ENCODE assay signal across 1 cellular context in genomic region chr15:77944002-77944867, GRCh38.
A peak's percentile ranks its signal among the peaks of the same experiment; 100 is the strongest.
TF ChIP-seq lines count a peak whose summit lies in the region.

No MANE protein-coding gene starts in this region.

TF ChIP-seq in HepG2, 621 proteins besides CTCF, POLR2A, EP300 and RAD21 (continued from another document and continues in another):
- TF ChIP-seq, protein P1, sequence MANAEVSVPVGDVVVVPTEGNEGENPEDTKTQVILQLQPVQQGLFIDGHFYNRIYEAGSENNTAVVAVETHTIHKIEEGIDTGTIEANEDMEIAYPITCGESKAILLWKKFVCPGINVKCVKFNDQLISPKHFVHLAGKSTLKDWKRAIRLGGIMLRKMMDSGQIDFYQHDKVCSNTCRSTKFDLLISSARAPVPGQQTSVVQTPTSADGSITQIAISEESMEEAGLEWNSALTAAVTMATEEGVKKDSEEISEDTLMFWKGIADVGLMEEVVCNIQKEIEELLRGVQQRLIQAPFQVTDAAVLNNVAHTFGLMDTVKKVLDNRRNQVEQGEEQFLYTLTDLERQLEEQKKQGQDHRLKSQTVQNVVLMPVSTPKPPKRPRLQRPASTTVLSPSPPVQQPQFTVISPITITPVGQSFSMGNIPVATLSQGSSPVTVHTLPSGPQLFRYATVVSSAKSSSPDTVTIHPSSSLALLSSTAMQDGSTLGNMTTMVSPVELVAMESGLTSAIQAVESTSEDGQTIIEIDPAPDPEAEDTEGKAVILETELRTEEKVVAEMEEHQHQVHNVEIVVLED (CRISPR knock-in tag; IDR thresholded peaks at IDR 0.05; ENCODE audit: borderline replicate concordance) = peak; percentile 30; the same call in 1 of the 2 replicates
- TF ChIP-seq ZNF577 (CRISPR knock-in tag; IDR thresholded peaks at IDR 0.05; ENCODE audit: borderline replicate concordance, low read depth) = no peak
- no peak for TF ChIP-seq NFYB (CRISPR knock-in tag; IDR thresholded peaks at IDR 0.05)
- no peak for TF ChIP-seq KLF13 (CRISPR knock-in tag; IDR thresholded peaks at IDR 0.05)
- TF ChIP-seq, protein P2, sequence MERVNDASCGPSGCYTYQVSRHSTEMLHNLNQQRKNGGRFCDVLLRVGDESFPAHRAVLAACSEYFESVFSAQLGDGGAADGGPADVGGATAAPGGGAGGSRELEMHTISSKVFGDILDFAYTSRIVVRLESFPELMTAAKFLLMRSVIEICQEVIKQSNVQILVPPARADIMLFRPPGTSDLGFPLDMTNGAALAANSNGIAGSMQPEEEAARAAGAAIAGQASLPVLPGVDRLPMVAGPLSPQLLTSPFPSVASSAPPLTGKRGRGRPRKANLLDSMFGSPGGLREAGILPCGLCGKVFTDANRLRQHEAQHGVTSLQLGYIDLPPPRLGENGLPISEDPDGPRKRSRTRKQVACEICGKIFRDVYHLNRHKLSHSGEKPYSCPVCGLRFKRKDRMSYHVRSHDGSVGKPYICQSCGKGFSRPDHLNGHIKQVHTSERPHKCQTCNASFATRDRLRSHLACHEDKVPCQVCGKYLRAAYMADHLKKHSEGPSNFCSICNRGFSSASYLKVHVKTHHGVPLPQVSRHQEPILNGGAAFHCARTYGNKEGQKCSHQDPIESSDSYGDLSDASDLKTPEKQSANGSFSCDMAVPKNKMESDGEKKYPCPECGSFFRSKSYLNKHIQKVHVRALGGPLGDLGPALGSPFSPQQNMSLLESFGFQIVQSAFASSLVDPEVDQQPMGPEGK (CRISPR knock-in tag; IDR thresholded peaks at IDR 0.05) = peak; percentile 72
- TF ChIP-seq ZNF496 (CRISPR knock-in tag; IDR thresholded peaks at IDR 0.05; ENCODE audit: insufficient replicate concordance) = no peak
- TF ChIP-seq ZFP41 (CRISPR knock-in tag; IDR thresholded peaks at IDR 0.05; ENCODE audit: borderline replicate concordance) = no peak
- TF ChIP-seq ZNF737 (CRISPR knock-in tag; IDR thresholded peaks at IDR 0.05; ENCODE audit: borderline replicate concordance) = no peak
- no peak for TF ChIP-seq ZNF749 (CRISPR knock-in tag; IDR thresholded peaks at IDR 0.05; ENCODE audit: borderline replicate concordance)
- 0 out of 2 replicates have a peak, but pooled peaks have one; percentile 44 for TF ChIP-seq ZSCAN9 (CRISPR knock-in tag; IDR thresholded peaks at IDR 0.05; ENCODE audit: borderline replicate concordance)
- TF ChIP-seq, protein P3, sequence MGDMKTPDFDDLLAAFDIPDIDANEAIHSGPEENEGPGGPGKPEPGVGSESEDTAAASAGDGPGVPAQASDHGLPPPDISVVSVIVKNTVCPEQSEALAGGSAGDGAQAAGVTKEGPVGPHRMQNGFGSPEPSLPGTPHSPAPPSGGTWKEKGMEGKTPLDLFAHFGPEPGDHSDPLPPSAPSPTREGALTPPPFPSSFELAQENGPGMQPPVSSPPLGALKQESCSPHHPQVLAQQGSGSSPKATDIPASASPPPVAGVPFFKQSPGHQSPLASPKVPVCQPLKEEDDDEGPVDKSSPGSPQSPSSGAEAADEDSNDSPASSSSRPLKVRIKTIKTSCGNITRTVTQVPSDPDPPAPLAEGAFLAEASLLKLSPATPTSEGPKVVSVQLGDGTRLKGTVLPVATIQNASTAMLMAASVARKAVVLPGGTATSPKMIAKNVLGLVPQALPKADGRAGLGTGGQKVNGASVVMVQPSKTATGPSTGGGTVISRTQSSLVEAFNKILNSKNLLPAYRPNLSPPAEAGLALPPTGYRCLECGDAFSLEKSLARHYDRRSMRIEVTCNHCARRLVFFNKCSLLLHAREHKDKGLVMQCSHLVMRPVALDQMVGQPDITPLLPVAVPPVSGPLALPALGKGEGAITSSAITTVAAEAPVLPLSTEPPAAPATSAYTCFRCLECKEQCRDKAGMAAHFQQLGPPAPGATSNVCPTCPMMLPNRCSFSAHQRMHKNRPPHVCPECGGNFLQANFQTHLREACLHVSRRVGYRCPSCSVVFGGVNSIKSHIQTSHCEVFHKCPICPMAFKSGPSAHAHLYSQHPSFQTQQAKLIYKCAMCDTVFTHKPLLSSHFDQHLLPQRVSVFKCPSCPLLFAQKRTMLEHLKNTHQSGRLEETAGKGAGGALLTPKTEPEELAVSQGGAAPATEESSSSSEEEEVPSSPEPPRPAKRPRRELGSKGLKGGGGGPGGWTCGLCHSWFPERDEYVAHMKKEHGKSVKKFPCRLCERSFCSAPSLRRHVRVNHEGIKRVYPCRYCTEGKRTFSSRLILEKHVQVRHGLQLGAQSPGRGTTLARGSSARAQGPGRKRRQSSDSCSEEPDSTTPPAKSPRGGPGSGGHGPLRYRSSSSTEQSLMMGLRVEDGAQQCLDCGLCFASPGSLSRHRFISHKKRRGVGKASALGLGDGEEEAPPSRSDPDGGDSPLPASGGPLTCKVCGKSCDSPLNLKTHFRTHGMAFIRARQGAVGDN (CRISPR knock-in tag; IDR thresholded peaks at IDR 0.05) = peak; percentile 93
- TF ChIP-seq ZNF768 (CRISPR knock-in tag; IDR thresholded peaks at IDR 0.05) = no peak
- TF ChIP-seq, protein P4, sequence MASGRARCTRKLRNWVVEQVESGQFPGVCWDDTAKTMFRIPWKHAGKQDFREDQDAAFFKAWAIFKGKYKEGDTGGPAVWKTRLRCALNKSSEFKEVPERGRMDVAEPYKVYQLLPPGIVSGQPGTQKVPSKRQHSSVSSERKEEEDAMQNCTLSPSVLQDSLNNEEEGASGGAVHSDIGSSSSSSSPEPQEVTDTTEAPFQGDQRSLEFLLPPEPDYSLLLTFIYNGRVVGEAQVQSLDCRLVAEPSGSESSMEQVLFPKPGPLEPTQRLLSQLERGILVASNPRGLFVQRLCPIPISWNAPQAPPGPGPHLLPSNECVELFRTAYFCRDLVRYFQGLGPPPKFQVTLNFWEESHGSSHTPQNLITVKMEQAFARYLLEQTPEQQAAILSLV (CRISPR knock-in tag; IDR thresholded peaks at IDR 0.05; ENCODE audit: borderline replicate concordance) = no peak
- TF ChIP-seq GMEB2 (CRISPR knock-in tag; IDR thresholded peaks at IDR 0.05; ENCODE audit: low read depth) = no peak
- TF ChIP-seq ELF4 (CRISPR knock-in tag; IDR thresholded peaks at IDR 0.05; ENCODE audit: borderline replicate concordance) = no peak
- no peak for TF ChIP-seq BCL3 (CRISPR knock-in tag; IDR thresholded peaks at IDR 0.05)
- TF ChIP-seq, protein P5, sequence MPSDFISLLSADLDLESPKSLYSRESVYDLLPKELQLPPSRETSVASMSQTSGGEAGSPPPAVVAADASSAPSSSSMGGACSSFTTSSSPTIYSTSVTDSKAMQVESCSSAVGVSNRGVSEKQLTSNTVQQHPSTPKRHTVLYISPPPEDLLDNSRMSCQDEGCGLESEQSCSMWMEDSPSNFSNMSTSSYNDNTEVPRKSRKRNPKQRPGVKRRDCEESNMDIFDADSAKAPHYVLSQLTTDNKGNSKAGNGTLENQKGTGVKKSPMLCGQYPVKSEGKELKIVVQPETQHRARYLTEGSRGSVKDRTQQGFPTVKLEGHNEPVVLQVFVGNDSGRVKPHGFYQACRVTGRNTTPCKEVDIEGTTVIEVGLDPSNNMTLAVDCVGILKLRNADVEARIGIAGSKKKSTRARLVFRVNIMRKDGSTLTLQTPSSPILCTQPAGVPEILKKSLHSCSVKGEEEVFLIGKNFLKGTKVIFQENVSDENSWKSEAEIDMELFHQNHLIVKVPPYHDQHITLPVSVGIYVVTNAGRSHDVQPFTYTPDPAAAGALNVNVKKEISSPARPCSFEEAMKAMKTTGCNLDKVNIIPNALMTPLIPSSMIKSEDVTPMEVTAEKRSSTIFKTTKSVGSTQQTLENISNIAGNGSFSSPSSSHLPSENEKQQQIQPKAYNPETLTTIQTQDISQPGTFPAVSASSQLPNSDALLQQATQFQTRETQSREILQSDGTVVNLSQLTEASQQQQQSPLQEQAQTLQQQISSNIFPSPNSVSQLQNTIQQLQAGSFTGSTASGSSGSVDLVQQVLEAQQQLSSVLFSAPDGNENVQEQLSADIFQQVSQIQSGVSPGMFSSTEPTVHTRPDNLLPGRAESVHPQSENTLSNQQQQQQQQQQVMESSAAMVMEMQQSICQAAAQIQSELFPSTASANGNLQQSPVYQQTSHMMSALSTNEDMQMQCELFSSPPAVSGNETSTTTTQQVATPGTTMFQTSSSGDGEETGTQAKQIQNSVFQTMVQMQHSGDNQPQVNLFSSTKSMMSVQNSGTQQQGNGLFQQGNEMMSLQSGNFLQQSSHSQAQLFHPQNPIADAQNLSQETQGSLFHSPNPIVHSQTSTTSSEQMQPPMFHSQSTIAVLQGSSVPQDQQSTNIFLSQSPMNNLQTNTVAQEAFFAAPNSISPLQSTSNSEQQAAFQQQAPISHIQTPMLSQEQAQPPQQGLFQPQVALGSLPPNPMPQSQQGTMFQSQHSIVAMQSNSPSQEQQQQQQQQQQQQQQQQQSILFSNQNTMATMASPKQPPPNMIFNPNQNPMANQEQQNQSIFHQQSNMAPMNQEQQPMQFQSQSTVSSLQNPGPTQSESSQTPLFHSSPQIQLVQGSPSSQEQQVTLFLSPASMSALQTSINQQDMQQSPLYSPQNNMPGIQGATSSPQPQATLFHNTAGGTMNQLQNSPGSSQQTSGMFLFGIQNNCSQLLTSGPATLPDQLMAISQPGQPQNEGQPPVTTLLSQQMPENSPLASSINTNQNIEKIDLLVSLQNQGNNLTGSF (CRISPR knock-in tag; IDR thresholded peaks at IDR 0.05) = no peak
- TF ChIP-seq NR1H2 (CRISPR knock-in tag; IDR thresholded peaks at IDR 0.05; ENCODE audit: borderline replicate concordance, low read depth) = no peak
- no peak for TF ChIP-seq SETDB1 (CRISPR knock-in tag; IDR thresholded peaks at IDR 0.05; ENCODE audit: borderline replicate concordance)
- TF ChIP-seq BHLHE40 (IDR thresholded peaks at IDR 0.05; ENCODE audit: low read length) = no peak
- TF ChIP-seq SOX13 (IDR thresholded peaks at IDR 0.05) = no peak
- TF ChIP-seq SOX13 (CRISPR knock-in tag; conservative IDR thresholded peaks at IDR 0.05 in 1 of 2, IDR thresholded peaks at IDR 0.05 in 1 of 2) = peak in 1 of 2 experiments; percentile 37; a peak in 1 of 4 replicates
- TF ChIP-seq SRSF4 (IDR thresholded peaks at IDR 0.05; ENCODE audit: low read depth, low read length, poor library complexity, severe bottlenecking) = no peak
- no peak for TF ChIP-seq RFX5 (IDR thresholded peaks at IDR 0.05; ENCODE audit: low read depth, low read length)
- TF ChIP-seq, protein P6, sequence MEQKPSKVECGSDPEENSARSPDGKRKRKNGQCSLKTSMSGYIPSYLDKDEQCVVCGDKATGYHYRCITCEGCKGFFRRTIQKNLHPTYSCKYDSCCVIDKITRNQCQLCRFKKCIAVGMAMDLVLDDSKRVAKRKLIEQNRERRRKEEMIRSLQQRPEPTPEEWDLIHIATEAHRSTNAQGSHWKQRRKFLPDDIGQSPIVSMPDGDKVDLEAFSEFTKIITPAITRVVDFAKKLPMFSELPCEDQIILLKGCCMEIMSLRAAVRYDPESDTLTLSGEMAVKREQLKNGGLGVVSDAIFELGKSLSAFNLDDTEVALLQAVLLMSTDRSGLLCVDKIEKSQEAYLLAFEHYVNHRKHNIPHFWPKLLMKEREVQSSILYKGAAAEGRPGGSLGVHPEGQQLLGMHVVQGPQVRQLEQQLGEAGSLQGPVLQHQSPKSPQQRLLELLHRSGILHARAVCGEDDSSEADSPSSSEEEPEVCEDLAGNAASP (CRISPR knock-in tag; IDR thresholded peaks at IDR 0.05; ENCODE audit: borderline replicate concordance) = peak; percentile 93; the same call in 1 of the 2 replicates
- TF ChIP-seq, protein P7, sequence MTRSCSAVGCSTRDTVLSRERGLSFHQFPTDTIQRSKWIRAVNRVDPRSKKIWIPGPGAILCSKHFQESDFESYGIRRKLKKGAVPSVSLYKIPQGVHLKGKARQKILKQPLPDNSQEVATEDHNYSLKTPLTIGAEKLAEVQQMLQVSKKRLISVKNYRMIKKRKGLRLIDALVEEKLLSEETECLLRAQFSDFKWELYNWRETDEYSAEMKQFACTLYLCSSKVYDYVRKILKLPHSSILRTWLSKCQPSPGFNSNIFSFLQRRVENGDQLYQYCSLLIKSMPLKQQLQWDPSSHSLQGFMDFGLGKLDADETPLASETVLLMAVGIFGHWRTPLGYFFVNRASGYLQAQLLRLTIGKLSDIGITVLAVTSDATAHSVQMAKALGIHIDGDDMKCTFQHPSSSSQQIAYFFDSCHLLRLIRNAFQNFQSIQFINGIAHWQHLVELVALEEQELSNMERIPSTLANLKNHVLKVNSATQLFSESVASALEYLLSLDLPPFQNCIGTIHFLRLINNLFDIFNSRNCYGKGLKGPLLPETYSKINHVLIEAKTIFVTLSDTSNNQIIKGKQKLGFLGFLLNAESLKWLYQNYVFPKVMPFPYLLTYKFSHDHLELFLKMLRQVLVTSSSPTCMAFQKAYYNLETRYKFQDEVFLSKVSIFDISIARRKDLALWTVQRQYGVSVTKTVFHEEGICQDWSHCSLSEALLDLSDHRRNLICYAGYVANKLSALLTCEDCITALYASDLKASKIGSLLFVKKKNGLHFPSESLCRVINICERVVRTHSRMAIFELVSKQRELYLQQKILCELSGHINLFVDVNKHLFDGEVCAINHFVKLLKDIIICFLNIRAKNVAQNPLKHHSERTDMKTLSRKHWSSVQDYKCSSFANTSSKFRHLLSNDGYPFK (CRISPR knock-in tag; IDR thresholded peaks at IDR 0.05; ENCODE audit: borderline replicate concordance) = peak; percentile 98
- no peak for TF ChIP-seq SIN3B (IDR thresholded peaks at IDR 0.05; ENCODE audit: low read length)
- no peak for TF ChIP-seq MATR3 (CRISPR knock-in tag; IDR thresholded peaks at IDR 0.05)
- no peak for TF ChIP-seq PAF1 (CRISPR knock-in tag; IDR thresholded peaks at IDR 0.05)
- TF ChIP-seq, protein P8, sequence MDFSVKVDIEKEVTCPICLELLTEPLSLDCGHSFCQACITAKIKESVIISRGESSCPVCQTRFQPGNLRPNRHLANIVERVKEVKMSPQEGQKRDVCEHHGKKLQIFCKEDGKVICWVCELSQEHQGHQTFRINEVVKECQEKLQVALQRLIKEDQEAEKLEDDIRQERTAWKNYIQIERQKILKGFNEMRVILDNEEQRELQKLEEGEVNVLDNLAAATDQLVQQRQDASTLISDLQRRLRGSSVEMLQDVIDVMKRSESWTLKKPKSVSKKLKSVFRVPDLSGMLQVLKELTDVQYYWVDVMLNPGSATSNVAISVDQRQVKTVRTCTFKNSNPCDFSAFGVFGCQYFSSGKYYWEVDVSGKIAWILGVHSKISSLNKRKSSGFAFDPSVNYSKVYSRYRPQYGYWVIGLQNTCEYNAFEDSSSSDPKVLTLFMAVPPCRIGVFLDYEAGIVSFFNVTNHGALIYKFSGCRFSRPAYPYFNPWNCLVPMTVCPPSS (IDR thresholded peaks at IDR 0.05) = no peak
- no peak for TF ChIP-seq ATM (IDR thresholded peaks at IDR 0.05; ENCODE audit: borderline replicate concordance)
- no peak for TF ChIP-seq YY1 (IDR thresholded peaks at IDR 0.05; ENCODE audit: insufficient read depth, insufficient replicate concordance, low read depth, low read length)
- TF ChIP-seq GATA4 (IDR thresholded peaks at IDR 0.05; ENCODE audit: borderline replicate concordance, low read depth) = no peak
